9 cellular contexts compared by ENCODE assay signal in the genomic region with DNA sequence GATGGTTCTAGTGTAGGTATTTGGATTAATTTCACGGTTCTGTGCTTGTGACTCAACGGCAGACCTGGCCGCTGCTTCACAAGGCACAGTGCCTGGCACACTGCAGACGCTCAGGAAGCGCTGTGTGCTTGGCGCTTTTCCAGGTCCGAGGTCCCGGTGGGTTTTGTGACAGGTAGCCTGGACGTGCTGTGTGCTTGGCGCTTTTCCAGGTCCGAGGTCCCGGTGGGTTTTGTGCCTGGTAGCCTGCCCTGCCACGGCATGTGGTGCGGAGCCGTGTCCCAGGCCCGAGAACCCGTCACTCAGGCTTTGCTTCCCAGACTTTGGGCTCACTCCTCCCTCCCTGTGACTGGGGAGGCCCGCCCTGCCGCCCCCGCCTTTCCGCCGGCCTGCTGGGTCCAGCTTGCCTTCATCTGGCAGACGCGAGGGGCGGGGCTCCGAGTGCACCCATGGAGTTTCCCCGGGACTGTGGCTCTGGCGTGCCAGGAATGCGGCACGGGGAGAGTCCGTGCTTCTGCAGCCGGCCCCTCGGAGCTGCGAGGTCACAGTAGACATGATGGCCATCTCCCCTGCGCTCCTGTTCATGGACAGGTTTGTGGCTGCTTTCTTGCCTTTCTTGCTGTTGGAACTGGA. TPM values are rescaled to one million over a fixed set of nuclear protein-coding genes. Genes with fewer than 3 reads are reported as not detected.
DNase-seq lines count a peak whose midpoint lies in the region; ATAC-seq and TF ChIP-seq lines count a peak whose summit lies in the region.
"Had no signal": no experiment of that assay in that cellular context is flagged by ENCODE, and none has a peak within 500 bp of the region (broad histone marks: within the 10 kb centered on the region; RNA-seq: fewer than 3 reads in every experiment).

No MANE protein-coding gene starts in this region.

- peak; percentile 84 for DNase-seq in AG08396 (ENCODE audit: low spot score)
- no peak for DNase-seq in RWPE1 (ENCODE audit: low spot score)
- DNase-seq in fibroblast of the conjunctiva (ENCODE audit: low read depth), result peak; percentile 31
- peak; percentile 35 for DNase-seq in non-pigmented ciliary epithelial cell (ENCODE audit: low read depth)
- no peak for DNase-seq in natural killer cell
- DNase-seq in SK-N-DZ (ENCODE audit: low spot score), result no peak
- no peak for DNase-seq in T-helper 1 cell
- DNase-seq in activated CD4-positive, CD25-positive, alpha-beta regulatory T cell treated with anti-CD3 and anti-CD28 coated beads, Interleukin-2, amount 50 U/mL, for 72 hours, result no peak
- DNase-seq: CD8-positive, alpha-beta memory T cell had no signal

- H3K27ac ChIP-seq in RWPE1, result peak overlapping the region; percentile 9; the same call in 1 of the 2 replicates

- no peak overlapping the region for H3K4me3 Mint-ChIP-seq in natural killer cell

- peaks cover 27 to 36% of the 10 kb centered on the region in 2 donors for H3K4me1 Mint-ChIP-seq in natural killer cell

- H3K27me3 Mint-ChIP-seq in natural killer cell (ENCODE audit: low read depth in 2 of 2), result no peaks in the 10 kb centered on the region

- no peaks in the 10 kb centered on the region for H3K36me3 Mint-ChIP-seq in natural killer cell

- no peak overlapping the region for H3K27ac Mint-ChIP-seq in natural killer cell

- no peak for TF ChIP-seq CTCF in RWPE1 (conservative IDR thresholded peaks at IDR 0.05; ENCODE audit: low read depth)
- TF ChIP-seq CTCF in natural killer cell (IDR thresholded peaks at IDR 0.05), result no peak

- no peaks in the 10 kb centered on the region for H3K9me3 Mint-ChIP-seq in natural killer cell
- H3K9me3 Mint-ChIP-seq: CD8-positive, alpha-beta memory T cell had no signal

- intact Hi-C loops in natural killer cell (cut with micrococcal nuclease), result no loop called here

- CTCF ChIA-PET in RWPE1 (lab: Yijun Ruan, JAX), result interaction anchor here (0.6 kb wide), 1 partner anchor 113 kb away, joined by 4 read pairs; no protein-coding TSS in a partner anchor

- no peak for ATAC-seq in natural killer cell

- POLR2A ChIA-PET in RWPE1 (lab: Yijun Ruan, JAX; ENCODE audit: low non-redundant PET), result no interaction called here

RNA-seq across cellular contexts. Expression of a gene that starts 44.2 kb away (rescaled TPM):
- total RNA-seq in natural killer cell, result 10 to 100 TPM; 36.0 to 54.7 (median 53.2) TPM
- 69.7 and 78.5 TPM in 2 replicates for polyA plus RNA-seq in SK-N-DZ (2014; cell fraction: cytosol; rRNA removed)
- polyA plus RNA-seq in SK-N-DZ (2014; cell fraction: nucleus; rRNA removed), result 38.1 and 38.4 TPM in 2 replicates

Comparison
In these comparisons a context has a peak if more than half of its experiments do, and no peak if none do; other contexts are left out.
1. DNase-seq: peak in AG08396 (single experiment), fibroblast of the conjunctiva (single experiment) and non-pigmented ciliary epithelial cell (single experiment); none in RWPE1 (single experiment), natural killer cell (single experiment), SK-N-DZ (single experiment), T-helper 1 cell (0 of 5) and activated CD4-positive, CD25-positive, alpha-beta regulatory T cell treated with anti-CD3 and anti-CD28 coated beads, Interleukin-2, amount 50 U/mL, for 72 hours (single experiment).